Comparison of ENCODE assay signal across 7 cellular contexts in the genomic region with DNA sequence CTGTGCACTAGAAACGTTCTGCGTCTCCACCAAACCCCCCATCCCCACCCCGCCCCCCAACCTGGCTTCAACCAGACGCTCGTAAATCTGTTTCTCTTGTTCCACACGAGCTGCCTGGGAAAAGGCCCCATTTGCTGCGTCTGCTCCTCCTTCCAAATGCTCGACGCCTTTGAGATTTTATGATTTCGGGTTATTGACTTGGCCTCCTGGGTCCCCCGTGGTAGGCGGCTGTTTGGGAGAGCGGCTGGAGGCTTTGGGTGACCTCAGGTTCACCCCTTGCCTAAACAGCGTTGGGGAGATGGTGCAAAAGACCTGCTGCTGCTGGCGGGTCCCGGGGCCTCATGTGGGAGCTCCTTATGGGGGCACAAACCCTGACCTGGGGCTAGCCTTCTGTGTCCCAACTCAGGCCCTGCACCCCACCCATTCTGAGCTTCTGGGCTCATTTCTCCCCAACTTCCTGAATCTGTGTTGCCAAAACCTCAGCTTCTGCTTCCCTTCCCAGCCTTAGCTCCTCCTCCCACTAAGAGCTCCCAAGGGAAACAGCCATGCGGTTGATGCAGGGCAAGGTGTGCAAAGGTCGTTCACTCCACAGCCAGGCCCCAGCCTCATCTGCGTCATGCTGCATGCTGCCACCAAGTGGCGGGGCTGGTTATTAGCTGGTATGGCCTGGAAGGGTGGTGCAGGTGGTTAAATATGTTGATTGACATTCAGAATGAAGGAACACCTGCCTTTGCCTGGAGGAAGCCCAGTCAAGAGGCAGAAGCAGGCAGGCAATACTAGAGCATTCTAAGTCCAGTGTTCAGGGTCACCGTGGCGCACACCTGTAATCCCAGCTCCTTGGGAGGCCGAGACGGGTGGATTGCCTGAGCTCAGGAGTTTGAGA. TPM values are rescaled to one million over a fixed set of nuclear protein-coding genes. Genes with fewer than 3 reads are reported as not detected.
DNase-seq lines count a peak whose midpoint lies in the region; ATAC-seq lines count a peak whose summit lies in the region.

No MANE protein-coding gene starts in this region.

- no peaks in the 10 kb centered on the region for H3K36me3 ChIP-seq in NT2/D1 (ENCODE audit: insufficient read depth, insufficient read length, low read length)
- H3K36me3 ChIP-seq in naive thymus-derived CD4-positive, alpha-beta T cell (ENCODE audit: control insufficient read depth in 2 of 3, insufficient read depth in 3 of 3, low read length in 3 of 3), result no peaks in the 10 kb centered on the region

- no peak overlapping the region for H3K4me3 ChIP-seq in NT2/D1 (ENCODE audit: insufficient read length, low read depth)
- H3K4me3 ChIP-seq in naive thymus-derived CD4-positive, alpha-beta T cell (ENCODE audit: low read length), result no peak overlapping the region

- H3K27me3 ChIP-seq in NT2/D1 (ENCODE audit: insufficient read depth, insufficient read length), result no peaks in the 10 kb centered on the region
- H3K27me3 ChIP-seq in naive thymus-derived CD4-positive, alpha-beta T cell (ENCODE audit: control insufficient read depth in 2 of 2, insufficient read depth in 2 of 2, low read length in 2 of 2), result no peaks in the 10 kb centered on the region

- CTCF ChIA-PET in naive thymus-derived CD4-positive, alpha-beta T cell (lab: Charles Lee), result interaction anchor here (0.6 kb wide), 1 partner anchor 33 kb away, joined by 4 read pairs; no protein-coding TSS in a partner anchor

- peaks cover 0 to 7% (median 0%) of the 10 kb centered on the region in 7 donors for H3K4me1 Mint-ChIP-seq in naive thymus-derived CD4-positive, alpha-beta T cell

- H3K9ac ChIP-seq in NT2/D1 (ENCODE audit: insufficient read length, low read depth), result no peak overlapping the region

- intact Hi-C loops in naive thymus-derived CD4-positive, alpha-beta T cell (cut with micrococcal nuclease), result no loop called here

- H3K27ac Mint-ChIP-seq in naive thymus-derived CD4-positive, alpha-beta T cell, result no peak overlapping the region

- peak; percentile 32 for ATAC-seq in naive thymus-derived CD4-positive, alpha-beta T cell
- ATAC-seq in HG03280 (IDR thresholded peaks at IDR 0.05; ENCODE audit: unreplicated experiment), result no peak

- H3K4me1 ChIP-seq in NT2/D1 (ENCODE audit: insufficient read depth, insufficient read length), result peaks cover 7% of the 10 kb centered on the region
- no peaks in the 10 kb centered on the region for H3K4me1 ChIP-seq in naive thymus-derived CD4-positive, alpha-beta T cell (ENCODE audit: control insufficient read depth in 2 of 2, insufficient read depth in 2 of 2, low read length in 2 of 2)

- no peaks in the 10 kb centered on the region for H3K36me3 Mint-ChIP-seq in naive thymus-derived CD4-positive, alpha-beta T cell

- H3K4me3 Mint-ChIP-seq in naive thymus-derived CD4-positive, alpha-beta T cell, result no peak overlapping the region

- H3K27me3 Mint-ChIP-seq in naive thymus-derived CD4-positive, alpha-beta T cell, result peaks cover 0 to 12% (median 5%) of the 10 kb centered on the region in 5 donors

- DNase-seq in GF-D8 (lab: John Stamatoyannopoulos, UW), result peak; percentile 71
- peak; percentile 29 for DNase-seq in HT1080 (ENCODE audit: low read depth)
- peak; percentile 20 for DNase-seq in NT2/D1 (ENCODE audit: low read depth, low spot score)
- DNase-seq in dermis blood vessel endothelial cell, result peak; percentile 59
- no peak for DNase-seq in naive thymus-derived CD4-positive, alpha-beta T cell
- DNase-seq in HCEC 1CT, result no peak

- H3K9me3 ChIP-seq in NT2/D1 (ENCODE audit: insufficient read depth, low read length), result no peaks in the 10 kb centered on the region
- no peaks in the 10 kb centered on the region for H3K9me3 ChIP-seq in naive thymus-derived CD4-positive, alpha-beta T cell (ENCODE audit: control insufficient read depth in 2 of 3, low read length in 3 of 3)

- no peaks in the 10 kb centered on the region for H3K9me3 Mint-ChIP-seq in naive thymus-derived CD4-positive, alpha-beta T cell

- H3K27ac ChIP-seq in naive thymus-derived CD4-positive, alpha-beta T cell (ENCODE audit: low read depth, low read length), result no peak overlapping the region

- POLR2A ChIA-PET in naive thymus-derived CD4-positive, alpha-beta T cell (lab: Charles Lee), result no interaction called here

RNA-seq across cellular contexts. Expression of a gene that starts 49.1 kb away (rescaled TPM):
- total RNA-seq in HT1080 (2014; rRNA removed; shearing (Covaris generic)), result not detected in 2 replicates
- not detected in 2 replicates for polyA plus RNA-seq in HT1080 (2015; cell fraction: cytosol; rRNA removed)
- polyA plus RNA-seq in HT1080 (2015; cell fraction: nucleus; rRNA removed), result 0.05 TPM in 1 of 2 replicates, not detected in the other
- total RNA-seq in dermis blood vessel endothelial cell, result 4.4 and 5.4 TPM in 2 replicates
- total RNA-seq in naive thymus-derived CD4-positive, alpha-beta T cell, result under 1 TPM in 3 of 5 experiments, not detected in 2; 0.11 to 0.67 (median 0.66) TPM
- not detected for polyA plus RNA-seq in naive thymus-derived CD4-positive, alpha-beta T cell

Comparison
In these comparisons a context has a peak if more than half of its experiments do, and no peak if none do; other contexts are left out.
1. DNase-seq: peak in GF-D8 (single experiment), HT1080 (single experiment), NT2/D1 (single experiment) and dermis blood vessel endothelial cell (single experiment); none in naive thymus-derived CD4-positive, alpha-beta T cell (0 of 9) and HCEC 1CT (single experiment).